ENCODE assay signal across 8 cellular contexts in genomic region chr4:141131738-141132688, GRCh38. TPM values are rescaled to one million over a fixed set of nuclear protein-coding genes. Genes with fewer than 3 reads are reported as not detected.
DNase-seq lines count a peak whose midpoint lies in the region; ATAC-seq, FAIRE-seq and TF ChIP-seq lines count a peak whose summit lies in the region.

No MANE protein-coding gene starts in this region.

- TF ChIP-seq CTCF in HFFc6 (IDR thresholded peaks at IDR 0.05) (no peak), heart right ventricle (IDR thresholded peaks at IDR 0.05) (no peak)

- no peak for FAIRE-seq in GM12891 (lab: Jason Lieb, UNC)

- POLR2A ChIA-PET in activated CD8-positive, alpha-beta T cell treated with anti-CD3 and anti-CD28 coated beads, Interleukin-2, amount 10 ng/mL, durations not matched to agents 7 days and 5 days (lab: Charles Lee) = no interaction called here

- H3K27me3 ChIP-seq in heart right ventricle (peaks cover 0 to 63% (median 6%) of the 10 kb centered on the region in 7 donors), rectal smooth muscle tissue (ENCODE audit: control insufficient read depth, insufficient read depth, low read length) (peaks cover 5% of the 10 kb centered on the region)

- no peaks in the 10 kb centered on the region for H3K36me3 Mint-ChIP-seq in HFFc6 (ENCODE audit: low read depth)
- no peaks in the 10 kb centered on the region for H3K36me3 Mint-ChIP-seq in activated CD8-positive, alpha-beta T cell treated with anti-CD3 and anti-CD28 coated beads, Interleukin-2, amount 10 ng/mL, durations not matched to agents 7 days and 5 days (ENCODE audit: low read depth)

- peak overlapping the region; percentile 99 for H3K4me3 Mint-ChIP-seq in HFFc6
- peak overlapping the region; percentile 35 for H3K4me3 Mint-ChIP-seq in activated CD8-positive, alpha-beta T cell treated with anti-CD3 and anti-CD28 coated beads, Interleukin-2, amount 10 ng/mL, durations not matched to agents 7 days and 5 days

- H3K4me3 ChIP-seq in heart right ventricle = peak overlapping the region; percentile 64 to 93 (median 88)
- H3K4me3 ChIP-seq in rectal smooth muscle tissue (ENCODE audit: low read length) = peak overlapping the region; percentile 86

- H3K4me1 Mint-ChIP-seq in HFFc6 (ENCODE audit: low read depth) = peaks cover 64% of the 10 kb centered on the region
- H3K4me1 Mint-ChIP-seq in activated CD8-positive, alpha-beta T cell treated with anti-CD3 and anti-CD28 coated beads, Interleukin-2, amount 10 ng/mL, durations not matched to agents 7 days and 5 days (ENCODE audit: low read depth) = peaks cover 10% of the 10 kb centered on the region

- no peak for TF ChIP-seq POLR2A in GM12891 (IDR thresholded peaks at IDR 0.05; ENCODE audit: low read depth, low read length)

- H3K36me3 ChIP-seq in ES-I3 (ENCODE audit: insufficient read depth, low read length) = no peaks in the 10 kb centered on the region
- H3K36me3 ChIP-seq in heart right ventricle = no peaks in the 10 kb centered on the region
- no peaks in the 10 kb centered on the region for H3K36me3 ChIP-seq in rectal smooth muscle tissue (ENCODE audit: control insufficient read depth, insufficient read depth, low read length)

- H3K4me1 ChIP-seq in ES-I3 (ENCODE audit: insufficient read depth, low read length) (peaks cover 10% of the 10 kb centered on the region; the same call in 1 of the 2 replicates), heart right ventricle (peaks cover 6 to 37% (median 17%) of the 10 kb centered on the region in 9 donors), rectal smooth muscle tissue (ENCODE audit: control insufficient read depth, insufficient read depth, low read length) (peaks cover 3% of the 10 kb centered on the region)

- H3K27ac Mint-ChIP-seq in HFFc6 = peak overlapping the region; percentile 44; the same call in 1 of the 2 replicates
- H3K27ac Mint-ChIP-seq in activated CD8-positive, alpha-beta T cell treated with anti-CD3 and anti-CD28 coated beads, Interleukin-2, amount 10 ng/mL, durations not matched to agents 7 days and 5 days = no peak overlapping the region

- 2 to 3% methylated on average over 71 of the region's 71 CpGs for WGBS in heart right ventricle, 2 donors

- CTCF ChIA-PET in activated CD8-positive, alpha-beta T cell treated with anti-CD3 and anti-CD28 coated beads, Interleukin-2, amount 10 ng/mL, durations not matched to agents 7 days and 5 days (lab: Charles Lee) = interaction anchor here (1.5 kb wide), 1 partner anchor 271 kb away, joined by 9 read pairs; no protein-coding TSS in a partner anchor

- DNase-seq in HFFc6 (no peak), heart right ventricle (peak in 1 of 2 donors; percentile 36), GM12891 (ENCODE audit: insufficient read length, low spot score) (no peak), NOMO-1 treated with dmso at 0.1 percent for 144 hours (lab: John Stamatoyannopoulos, UW; ENCODE audit: unreplicated experiment) (no peak)
- DNase-seq in activated CD8-positive, alpha-beta T cell treated with anti-CD3 and anti-CD28 coated beads, Interleukin-2, amount 10 ng/mL, durations not matched to agents 7 days and 5 days = no peak
- no peak for DNase-seq in stimulated activated naive CD4-positive, alpha-beta T cell treated with Interleukin-2 at 50 U/mL for 16 hours (lab: John Stamatoyannopoulos, UW)

- H3K9ac ChIP-seq in ES-I3 (ENCODE audit: low read depth, low read length) = peak overlapping the region; percentile 90
- H3K9ac ChIP-seq in rectal smooth muscle tissue (ENCODE audit: low read length) = peak overlapping the region; percentile 52

- peak; percentile 31 for ATAC-seq in activated CD8-positive, alpha-beta T cell treated with anti-CD3 and anti-CD28 coated beads, Interleukin-2, amount 10 ng/mL, durations not matched to agents 7 days and 5 days
- ATAC-seq in heart right ventricle = peak; percentile 5 to 48 (median 28)

- H3K9me3 ChIP-seq in ES-I3 (ENCODE audit: control insufficient read depth, insufficient read depth, low read length) (no peaks in the 10 kb centered on the region), heart right ventricle (no peaks in the 10 kb centered on the region)

- H3K27me3 Mint-ChIP-seq in HFFc6 (ENCODE audit: insufficient read depth) = peaks cover 4% of the 10 kb centered on the region; the same call in 1 of the 2 replicates
- peaks cover 66% of the 10 kb centered on the region for H3K27me3 Mint-ChIP-seq in activated CD8-positive, alpha-beta T cell treated with anti-CD3 and anti-CD28 coated beads, Interleukin-2, amount 10 ng/mL, durations not matched to agents 7 days and 5 days (ENCODE audit: low read depth)

- intact Hi-C loops in heart right ventricle (cut with DNase I) = loop anchor here (2.0 to 10.0 kb wide), 14 partner anchors 130 to 273 kb away; no protein-coding TSS in a partner anchor

- H3K9me3 Mint-ChIP-seq in HFFc6 = no peaks in the 10 kb centered on the region
- H3K9me3 Mint-ChIP-seq in activated CD8-positive, alpha-beta T cell treated with anti-CD3 and anti-CD28 coated beads, Interleukin-2, amount 10 ng/mL, durations not matched to agents 7 days and 5 days (ENCODE audit: insufficient read depth) = no peaks in the 10 kb centered on the region

- H3K27ac ChIP-seq in heart right ventricle (peak overlapping the region; percentile 68 to 95 (median 90)), rectal smooth muscle tissue (ENCODE audit: low read depth, low read length) (peak overlapping the region; percentile 88)

TF ChIP-seq in GM12891, 5 proteins besides CTCF, POLR2A, EP300 and RAD21:
- TF ChIP-seq TAF1 (IDR thresholded peaks at IDR 0.05; ENCODE audit: low read depth, low read length) (no peak), PAX5 (IDR thresholded peaks at IDR 0.05; ENCODE audit: insufficient read depth, low read length, severe bottlenecking) (no peak), SPI1 (IDR thresholded peaks at IDR 0.05; ENCODE audit: low read depth, low read length) (no peak), POU2F2 (IDR thresholded peaks at IDR 0.05; ENCODE audit: low read depth, low read length) (no peak), POLR2AphosphoS5 (IDR thresholded peaks at IDR 0.05; ENCODE audit: low read depth, low read length) (no peak)

RNA-seq across cellular contexts. Expression of gene RNF150, which starts 1.3 kb away (rescaled TPM):
- 10 to 100 TPM; 15.1 to 24.2 (median 20.7) TPM for total RNA-seq in HFFc6 (2021; fragmentation: NEBNext Ultra II Directional; extraction: Animal tissue kit (Norgen Biotek cat#: 25700))
- total RNA-seq in activated CD8-positive, alpha-beta T cell treated with anti-CD3 and anti-CD28 coated beads, Interleukin-2, amount 10 ng/mL, durations not matched to agents 7 days and 5 days = not detected
- total RNA-seq in heart right ventricle = 100 to 1,000 TPM in 5 of 10 donors, 10 to 100 TPM in 5; 59.7 to 131 (median 99.7) TPM
- polyA plus RNA-seq in heart right ventricle = 10 to 100 TPM; 10.8 to 22.8 TPM
- not detected for polyA plus RNA-seq in GM12891 (2012; ENCODE audit: low read depth, missing spikeins)

Comparison
In these comparisons a context has a peak if more than half of its experiments do, and no peak if none do; other contexts are left out.
1. RNA of gene RNF150, which starts 1.3 kb away (total RNA-seq): 59.7 to 131 TPM in heart right ventricle and 15.1 to 24.2 TPM in HFFc6; not detected in activated CD8-positive, alpha-beta T cell treated with anti-CD3 and anti-CD28 coated beads, Interleukin-2, amount 10 ng/mL, durations not matched to agents 7 days and 5 days; every median in the first group is over 10 times any median in the second.